In genomic region chr15:72289597-72290325, GRCh38 we compare ENCODE assay signal across 20 cellular contexts. TPM values are rescaled to one million over a fixed set of nuclear protein-coding genes. Genes with fewer than 3 reads are reported as not detected.
DNase-seq lines count a peak whose midpoint lies in the region; ATAC-seq, FAIRE-seq and TF ChIP-seq lines count a peak whose summit lies in the region.
"Had no signal": no experiment of that assay in that cellular context is flagged by ENCODE, and none has a peak within 500 bp of the region (broad histone marks: within the 10 kb centered on the region; RNA-seq: fewer than 3 reads in every experiment).

No MANE protein-coding gene starts in this region.

- no peak for TF ChIP-seq POLR2A in H1 (IDR thresholded peaks at IDR 0.05; ENCODE audit: control extremely low read depth in 1 of 2, low read depth in 2 of 2, low read length in 2 of 2)

- H3K4me1 Mint-ChIP-seq in nephron progenitor cell, result peaks cover 19% of the 10 kb centered on the region
- no peaks in the 10 kb centered on the region for H3K4me1 Mint-ChIP-seq in activated naive CD4-positive, alpha-beta T cell treated with anti-CD3 and anti-CD28 coated beads for 36 hours (ENCODE audit: low read depth)
- H3K4me1 Mint-ChIP-seq: CD14-positive monocyte had no signal

- H3K36me3 ChIP-seq in SK-N-SH (replicated peaks in 1 of 2; ENCODE audit: control insufficient read depth in 1 of 2, insufficient read depth in 2 of 2, low read length in 1 of 2) (no peaks in the 10 kb centered on the region), H1 (ENCODE audit: control insufficient read depth in 2 of 4, insufficient read depth in 4 of 4, low read length in 3 of 4) (no peaks in the 10 kb centered on the region)

- no peak overlapping the region for H3K4me3 ChIP-seq in SK-N-SH (ENCODE audit: low read depth in 2 of 2, low read length in 1 of 2)
- no peak overlapping the region for H3K4me3 ChIP-seq in H1 (ENCODE audit: extremely low read depth in 1 of 4, insufficient read depth in 2 of 4, low read depth in 3 of 4, low read length in 4 of 4)

- H3K4me3 Mint-ChIP-seq in nephron progenitor cell, result no peak overlapping the region
- H3K4me3 Mint-ChIP-seq in activated naive CD4-positive, alpha-beta T cell treated with anti-CD3 and anti-CD28 coated beads for 36 hours, result no peak overlapping the region
- H3K4me3 Mint-ChIP-seq: CD14-positive monocyte; CD8-positive, alpha-beta T cell had no signal

- H3K27me3 ChIP-seq in SK-N-SH (ENCODE audit: insufficient read depth) (no peaks in the 10 kb centered on the region; the same call in 1 of the 2 replicates), H1 (replicated peaks in 1 of 4; ENCODE audit: control insufficient read depth in 3 of 4, extremely low read depth in 1 of 4, insufficient read depth in 3 of 4, low read length in 3 of 4) (peaks cover 0 to 2% (median 0%) of the 10 kb centered on the region in 4 experiments; a peak in 1 of 7 replicates)

- TF ChIP-seq CTCF in SK-N-SH (IDR thresholded peaks at IDR 0.05), result no peak
- no peak for TF ChIP-seq CTCF in H1 (IDR thresholded peaks at IDR 0.05; ENCODE audit: control extremely low read depth in 1 of 3, insufficient read depth in 1 of 3, low read depth in 1 of 3, low read length in 3 of 3)
- TF ChIP-seq CTCF in nephron progenitor cell (IDR thresholded peaks at IDR 0.05), result no peak

- H3K4ac ChIP-seq in H1 (replicated peaks; ENCODE audit: insufficient read length, low read depth, low read length), result no peak overlapping the region

- no peaks in the 10 kb centered on the region for H3K9me2 ChIP-seq in SK-N-SH

- TF ChIP-seq EP300 in SK-N-SH (IDR thresholded peaks at IDR 0.05; ENCODE audit: borderline replicate concordance in 1 of 2, low read depth in 1 of 2, low read length in 1 of 2) (no peak), H1 (IDR thresholded peaks at IDR 0.05; ENCODE audit: borderline replicate concordance in 1 of 2, low read depth in 2 of 2, low read length in 2 of 2) (no peak)

- H3K9me3 Mint-ChIP-seq in nephron progenitor cell, result no peaks in the 10 kb centered on the region
- H3K9me3 Mint-ChIP-seq in activated naive CD4-positive, alpha-beta T cell treated with anti-CD3 and anti-CD28 coated beads for 36 hours, result no peaks in the 10 kb centered on the region
- H3K9me3 Mint-ChIP-seq: CD14-positive monocyte; CD8-positive, alpha-beta T cell had no signal

- ATAC-seq in SK-N-SH treated with all-trans-retinoic acid at 6 μM for 48 hours (no peak), HG03095 (IDR thresholded peaks at IDR 0.05; ENCODE audit: unreplicated experiment) (no peak)
- ATAC-seq: CD8-positive, alpha-beta T cell had no signal

- TF ChIP-seq RAD21 in SK-N-SH (IDR thresholded peaks at IDR 0.05; ENCODE audit: low read length) (no peak), H1 (IDR thresholded peaks at IDR 0.05 in 1 of 2, conservative IDR thresholded peaks at IDR 0.05 in 1 of 2; ENCODE audit: low read depth in 2 of 2, low read length in 2 of 2) (no peak)

- H3K9ac ChIP-seq in SK-N-SH (no peak overlapping the region), H1 (replicated peaks in 1 of 4; ENCODE audit: extremely low read depth in 1 of 4, low read depth in 3 of 4, low read length in 3 of 4) (no peak overlapping the region)

- H3K4me1 ChIP-seq in SK-N-SH (ENCODE audit: control insufficient read depth in 1 of 2, insufficient read depth in 2 of 2, low read depth in 1 of 2, low read length in 1 of 2) (no peaks in the 10 kb centered on the region), H1 (replicated peaks in 1 of 4; ENCODE audit: control insufficient read depth in 3 of 4, insufficient read depth in 4 of 4, low read length in 3 of 4) (no peaks in the 10 kb centered on the region)

- no peak overlapping the region for H4K91ac ChIP-seq in H1 (replicated peaks; ENCODE audit: insufficient read length, low read length)

- H2BK12ac ChIP-seq in H1 (ENCODE audit: low read depth, low read length), result no peak overlapping the region

- peaks cover 48% of the 10 kb centered on the region for H3K27me3 Mint-ChIP-seq in nephron progenitor cell (ENCODE audit: low read depth, poor library complexity)
- H3K27me3 Mint-ChIP-seq in activated naive CD4-positive, alpha-beta T cell treated with anti-CD3 and anti-CD28 coated beads for 36 hours (ENCODE audit: low read depth), result no peaks in the 10 kb centered on the region

- no peaks in the 10 kb centered on the region for H4K20me1 ChIP-seq in SK-N-SH (ENCODE audit: insufficient read depth)
- no peaks in the 10 kb centered on the region for H4K20me1 ChIP-seq in H1 (replicated peaks in 1 of 2; ENCODE audit: control insufficient read depth in 1 of 2, insufficient read depth in 2 of 2, low read length in 2 of 2)

- H3K4me2 ChIP-seq in SK-N-SH (no peak overlapping the region), H1 (ENCODE audit: insufficient read depth in 1 of 2, low read depth in 2 of 2, low read length in 2 of 2) (no peak overlapping the region)

- H2AFZ ChIP-seq in SK-N-SH (ENCODE audit: low read depth) (no peak overlapping the region), H1 (ENCODE audit: low read length) (no peak overlapping the region)

- no peaks in the 10 kb centered on the region for H3K9me3 ChIP-seq in SK-N-SH
- no peaks in the 10 kb centered on the region for H3K9me3 ChIP-seq in H1 (ENCODE audit: insufficient read depth in 2 of 2, low read depth in 1 of 2, low read length in 1 of 2)

- H3K36me3 Mint-ChIP-seq in nephron progenitor cell (ENCODE audit: low read depth), result no peaks in the 10 kb centered on the region
- H3K36me3 Mint-ChIP-seq in activated naive CD4-positive, alpha-beta T cell treated with anti-CD3 and anti-CD28 coated beads for 36 hours (ENCODE audit: low read depth), result no peaks in the 10 kb centered on the region
- H3K36me3 Mint-ChIP-seq: CD14-positive monocyte; CD8-positive, alpha-beta T cell had no signal

- CTCF ChIA-PET in SK-N-SH (lab: Yijun Ruan, JAX), result interaction anchor here (1.0 kb wide), 1 partner anchor 17 kb away, joined by 3 read pairs; the partner anchor contains the start of gene PARP6
- CTCF ChIA-PET in H1 (lab: Charles Lee; ENCODE audit: partially characterized antibody), result interaction anchor here (0.7 to 2.5 kb wide), 5 partner anchors 11 to 432 kb away, joined by 3 to 6 read pairs (median 4); partner anchors contain the start of gene GRAMD2A
- CTCF ChIA-PET in activated naive CD4-positive, alpha-beta T cell treated with anti-CD3 and anti-CD28 coated beads for 36 hours (lab: Charles Lee), result no interaction called here

- H3K27ac ChIP-seq in SK-N-SH (ENCODE audit: low read depth in 2 of 2, low read length in 1 of 2), result no peak overlapping the region
- no peak overlapping the region for H3K27ac ChIP-seq in H1 (ENCODE audit: low read depth, low read length)
- H3K27ac ChIP-seq: 22Rv1 had no signal

- no peak overlapping the region for H2BK120ac ChIP-seq in H1 (replicated peaks; ENCODE audit: low read depth, low read length)

- peak overlapping the region; percentile 30; the same call in 1 of the 2 replicates for H4K8ac ChIP-seq in H1 (ENCODE audit: extremely low read depth, insufficient read depth, low read length)

- H3K23me2 ChIP-seq in H1 (ENCODE audit: low read depth, low read length), result no peaks in the 10 kb centered on the region

- H2BK20ac ChIP-seq in H1 (ENCODE audit: low read length), result no peak overlapping the region

- H2BK15ac ChIP-seq in H1 (ENCODE audit: low read length), result no peak overlapping the region

- intact Hi-C loops in activated naive CD4-positive, alpha-beta T cell treated with anti-CD3 and anti-CD28 coated beads for 36 hours (cut with micrococcal nuclease), result no loop called here

- 84% methylated on average over 29 of the region's 52 CpGs for WGBS in SK-N-SH (ENCODE audit: low lambda C conversion rate)
- 94% methylated on average over 40 of the region's 52 CpGs; no CpG with 5 or more reads in 1 of the 2 experiments for WGBS in H1 (ENCODE audit: extremely low coverage in 1 of 2, insufficient coverage in 1 of 2, insufficient read length in 1 of 2, insufficient replicate concordance in 2 of 2, low coverage in 1 of 2, low lambda C conversion rate in 2 of 2, missing lambda C conversion rate in 1 of 2), 2 experiments

- H2AK5ac ChIP-seq in H1 (ENCODE audit: low read depth, low read length), result no peak overlapping the region

- no peak overlapping the region for H3K14ac ChIP-seq in H1 (ENCODE audit: insufficient read length)

- POLR2A ChIA-PET in SK-N-SH (lab: Yijun Ruan, JAX), result no interaction called here
- POLR2A ChIA-PET in H1 (lab: Charles Lee; ENCODE audit: partially characterized antibody), result no interaction called here

- no peak overlapping the region for H3K56ac ChIP-seq in H1 (replicated peaks; ENCODE audit: insufficient read length, low read depth, low read length)

- no peak for FAIRE-seq in H1 (lab: Jason Lieb, UNC)
- FAIRE-seq: D721Med, G401.6, GM12891, H54 had no signal

- H3F3A ChIP-seq in SK-N-SH (replicated peaks; ENCODE audit: insufficient read depth), result no peaks in the 10 kb centered on the region

- no peak overlapping the region for H2BK5ac ChIP-seq in H1 (ENCODE audit: low read depth, low read length)

- no peak overlapping the region for H3K27ac Mint-ChIP-seq in nephron progenitor cell
- no peak overlapping the region for H3K27ac Mint-ChIP-seq in activated naive CD4-positive, alpha-beta T cell treated with anti-CD3 and anti-CD28 coated beads for 36 hours
- H3K27ac Mint-ChIP-seq: CD14-positive monocyte; CD8-positive, alpha-beta T cell had no signal

- H3K79me1 ChIP-seq in H1 (ENCODE audit: low read depth, low read length), result no peaks in the 10 kb centered on the region

- no peak overlapping the region for H3K23ac ChIP-seq in H1 (ENCODE audit: insufficient read length)

- no peak overlapping the region for H3K18ac ChIP-seq in H1 (ENCODE audit: extremely low read depth, low read length)

- H4K5ac ChIP-seq in H1 (ENCODE audit: insufficient read length, low read depth, low read length), result no peak overlapping the region

- DNase-seq in SK-N-SH, result peak; percentile 24
- DNase-seq in H1 (ENCODE audit: low read depth in 1 of 2, low spot score in 2 of 2), result no peak
- DNase-seq in nephron progenitor cell, result peak; percentile 4
- DNase-seq in activated effector memory CD4-positive, alpha-beta T cell treated with Interleukin-2 at 50 U/mL for 16 hours, result no peak
- no peak for DNase-seq in activated naive CD4-positive, alpha-beta T cell treated with anti-CD3 and anti-CD28 coated beads for 36 hours
- DNase-seq: CD8-positive, alpha-beta T cell; COR-L47; DMS153; DMS79 treated with DMSO at 0.1 percent for 48 hours; EL; IMR-90 had no signal

- H3K79me2 ChIP-seq in SK-N-SH (ENCODE audit: insufficient read depth) (no peaks in the 10 kb centered on the region), H1 (ENCODE audit: control insufficient read depth in 1 of 2, insufficient read depth in 2 of 2, low read length in 2 of 2) (no peaks in the 10 kb centered on the region)

RNA-seq across cellular contexts. Expression of gene PARP6, which starts 17.4 kb away (rescaled TPM):
- polyA plus RNA-seq in SK-N-SH (2012; rRNA removed) (57.7 and 76.6 TPM in 2 replicates), H1 (2011; rRNA removed) (44.8 and 45.3 TPM in 2 replicates)
- polyA plus RNA-seq in SK-N-SH (2012; cell fraction: cytosol; rRNA removed), result 35.6 and 38.4 TPM in 2 replicates
- 290 and 367 TPM in 2 replicates for polyA plus RNA-seq in SK-N-SH (2012; cell fraction: nucleus; rRNA removed)
- total RNA-seq in H1 (2021; fragmentation: NEBNext Ultra II Directional; extraction: Animal tissue kit (Norgen Biotek cat#: 25700)), result 33.0 and 39.8 TPM in 2 replicates
- 48.7 TPM for polyA plus RNA-seq in H1 (2011; cell fraction: cytosol; rRNA removed)
- 230 TPM for polyA plus RNA-seq in H1 (2011; cell fraction: nucleus; rRNA removed)
- polyA plus RNA-seq in H1 (2012, experiment 1 of 2), result 46.8 to 59.8 TPM (median 50.2 TPM) in 4 replicates
- 6.1 TPM for polyA plus RNA-seq in H1 (2012, experiment 2 of 2)
- polyA plus RNA-seq in H1 (2013, experiment 1 of 2), result 52.0 TPM
- 40.8 TPM for polyA plus RNA-seq in H1 (2013, experiment 2 of 2)
- polyA minus RNA-seq in H1 (2011; rRNA and poly(A)+ RNA removed), result 46.0 and 64.3 TPM in 2 replicates
- polyA minus RNA-seq in H1 (2011; cell fraction: cytosol; rRNA and poly(A)+ RNA removed), result 15.7 TPM
- polyA minus RNA-seq in H1 (2011; cell fraction: nucleus; rRNA and poly(A)+ RNA removed), result 53.2 TPM
- 10 to 100 TPM; 38.8 to 44.7 TPM for total RNA-seq in activated naive CD4-positive, alpha-beta T cell treated with anti-CD3 and anti-CD28 coated beads for 36 hours

RNA-seq across cellular contexts. Expression of gene CELF6, which starts 30.2 kb away (rescaled TPM):
- polyA plus RNA-seq in SK-N-SH (2012; rRNA removed) (0.20 and 0.29 TPM in 2 replicates), H1 (2011; rRNA removed) (0.05 and 0.09 TPM in 2 replicates)
- 0.12 and 0.14 TPM in 2 replicates for polyA plus RNA-seq in SK-N-SH (2012; cell fraction: cytosol; rRNA removed)
- polyA plus RNA-seq in SK-N-SH (2012; cell fraction: nucleus; rRNA removed), result 2.3 and 3.0 TPM in 2 replicates
- 0.19 TPM in 1 of 2 replicates, not detected in the other for total RNA-seq in H1 (2021; fragmentation: NEBNext Ultra II Directional; extraction: Animal tissue kit (Norgen Biotek cat#: 25700))
- 0.09 TPM for polyA plus RNA-seq in H1 (2011; cell fraction: cytosol; rRNA removed)
- polyA plus RNA-seq in H1 (2011; cell fraction: nucleus; rRNA removed), result 0.21 TPM
- polyA plus RNA-seq in H1 (2012, experiment 1 of 2), result 0.05 to 0.07 TPM in 2 of 4 replicates, not detected in the others
- not detected for polyA plus RNA-seq in H1 (2012, experiment 2 of 2)
- 0.02 TPM for polyA plus RNA-seq in H1 (2013, experiment 1 of 2)
- polyA plus RNA-seq in H1 (2013, experiment 2 of 2), result 0.02 TPM
- not detected in 2 replicates for polyA minus RNA-seq in H1 (2011; rRNA and poly(A)+ RNA removed)
- polyA minus RNA-seq in H1 (2011; cell fraction: cytosol; rRNA and poly(A)+ RNA removed), result not detected
- 0.20 TPM for polyA minus RNA-seq in H1 (2011; cell fraction: nucleus; rRNA and poly(A)+ RNA removed)
- under 1 TPM in 1 of 2 experiments, not detected in 1; 0.22 TPM for total RNA-seq in activated naive CD4-positive, alpha-beta T cell treated with anti-CD3 and anti-CD28 coated beads for 36 hours
- total RNA-seq: A673, IMR-90 had no signal
- polyA plus RNA-seq: CD14-positive monocyte had no signal

RNA-seq across cellular contexts. Expression of gene PKM, which starts 58.8 kb away (rescaled TPM):
- polyA plus RNA-seq in SK-N-SH (2012; rRNA removed) (1,453 and 1,539 TPM in 2 replicates), H1 (2011; rRNA removed) (856 and 1,089 TPM in 2 replicates)
- polyA plus RNA-seq in SK-N-SH (2012; cell fraction: cytosol; rRNA removed), result 1,382 and 1,692 TPM in 2 replicates
- polyA plus RNA-seq in SK-N-SH (2012; cell fraction: nucleus; rRNA removed), result 1,500 and 1,629 TPM in 2 replicates
- total RNA-seq in H1 (2021; fragmentation: NEBNext Ultra II Directional; extraction: Animal tissue kit (Norgen Biotek cat#: 25700)), result 761 and 780 TPM in 2 replicates
- 1,111 TPM for polyA plus RNA-seq in H1 (2011; cell fraction: cytosol; rRNA removed)
- polyA plus RNA-seq in H1 (2011; cell fraction: nucleus; rRNA removed), result 1,343 TPM
- polyA plus RNA-seq in H1 (2012, experiment 1 of 2), result 1,003 to 1,133 TPM (median 1,096 TPM) in 4 replicates
- 1,059 TPM for polyA plus RNA-seq in H1 (2012, experiment 2 of 2)
- polyA plus RNA-seq in H1 (2013, experiment 1 of 2), result 646 TPM
- polyA plus RNA-seq in H1 (2013, experiment 2 of 2), result 625 TPM
- polyA minus RNA-seq in H1 (2011; rRNA and poly(A)+ RNA removed), result 1,050 and 1,384 TPM in 2 replicates
- polyA minus RNA-seq in H1 (2011; cell fraction: cytosol; rRNA and poly(A)+ RNA removed), result 677 TPM
- polyA minus RNA-seq in H1 (2011; cell fraction: nucleus; rRNA and poly(A)+ RNA removed), result 678 TPM
- total RNA-seq in activated naive CD4-positive, alpha-beta T cell treated with anti-CD3 and anti-CD28 coated beads for 36 hours, result 1,000 to 10,000 TPM; 1,794 to 1,797 TPM

Comparison
In these comparisons a context has a peak if more than half of its experiments do, and no peak if none do; other contexts are left out.
1. DNase-seq: peak in SK-N-SH (single experiment) and nephron progenitor cell (single experiment); none in H1 (0 of 2), activated effector memory CD4-positive, alpha-beta T cell treated with Interleukin-2 at 50 U/mL for 16 hours (single experiment) and activated naive CD4-positive, alpha-beta T cell treated with anti-CD3 and anti-CD28 coated beads for 36 hours (single experiment).